ENCODE assay signal across 8 cellular contexts in the genomic region with DNA sequence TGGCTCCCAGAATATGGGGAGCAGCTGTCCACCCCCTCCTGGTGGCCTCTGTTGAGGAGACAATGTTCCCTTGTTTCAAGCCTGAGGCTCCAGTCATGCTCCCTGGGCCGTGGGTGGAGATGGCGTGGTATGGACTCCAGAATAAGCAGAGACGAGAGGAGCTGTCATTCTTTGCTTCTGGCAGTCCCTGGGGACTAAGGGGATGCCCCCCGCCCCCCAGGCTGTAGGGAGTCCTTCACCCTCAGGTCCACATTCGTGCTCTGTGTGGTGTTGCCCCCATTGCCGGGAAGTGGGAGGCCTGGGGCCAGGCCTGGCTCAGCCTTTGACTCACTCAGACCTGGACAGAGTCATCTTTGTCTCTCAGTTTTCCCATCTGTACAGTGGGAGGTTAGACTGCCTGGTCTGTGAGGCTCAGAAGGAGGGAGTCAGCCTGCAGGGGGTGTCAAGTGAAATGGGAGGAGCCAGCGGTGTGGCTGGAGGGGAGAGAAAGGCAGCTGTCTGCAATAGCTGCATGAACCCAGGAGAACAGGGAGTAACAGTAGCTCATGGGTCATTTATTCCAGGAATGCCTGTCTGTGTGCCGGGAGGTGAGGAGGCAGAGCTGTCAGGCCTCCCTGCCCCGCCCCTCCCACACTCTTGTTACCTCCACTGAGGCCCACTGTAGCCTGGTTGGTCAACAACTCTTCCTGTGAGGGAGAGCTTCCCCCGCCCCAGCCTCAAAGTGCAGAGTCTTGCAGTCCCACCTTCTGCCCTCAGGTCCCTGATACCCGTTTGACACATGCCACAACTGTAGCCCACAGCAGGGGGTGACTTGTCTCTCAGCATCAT. TPM values are rescaled to one million over a fixed set of nuclear protein-coding genes. Genes with fewer than 3 reads are reported as not detected.
A peak's percentile ranks its signal among the peaks of the same experiment; 100 is the strongest.
DNase-seq lines count a peak whose midpoint lies in the region; ATAC-seq and TF ChIP-seq lines count a peak whose summit lies in the region.

No MANE protein-coding gene starts in this region.

- DNase-seq in activated CD4-positive, alpha-beta T cell treated with anti-CD3 and anti-CD28 coated beads, Interleukin-2, amount 10 ng/mL, durations not matched to agents 7 days and 5 days = no peak
- no peak for DNase-seq in activated CD4-positive, alpha-beta T cell treated with anti-CD3 and anti-CD28 coated beads, Interleukin-2, amount 50 U/mL, for 4 hours
- peak in 1 of 2 donors; percentile 84 for DNase-seq in ascending aorta (ENCODE audit: low spot score in 2 of 2)
- peak; percentile 85 for DNase-seq in kidney epithelial cell (ENCODE audit: low read depth)
- DNase-seq in thyroid gland = peak; percentile 84 to 88
- no peak for DNase-seq in stimulated activated CD4-positive, alpha-beta T cell treated with anti-CD3 and anti-CD28 coated beads, Interleukin-4, amount 100 ng/mL, for 4 hours
- no peak for DNase-seq in erythroblast (lab: John Stamatoyannopoulos, UW)

- H3K27me3 Mint-ChIP-seq in activated CD4-positive, alpha-beta T cell treated with anti-CD3 and anti-CD28 coated beads, Interleukin-2, amount 10 ng/mL, durations not matched to agents 7 days and 5 days = peaks cover 18% of the 10 kb centered on the region

- POLR2A ChIA-PET in activated CD4-positive, alpha-beta T cell treated with anti-CD3 and anti-CD28 coated beads, Interleukin-2, amount 10 ng/mL, durations not matched to agents 7 days and 5 days (lab: Charles Lee) = no interaction called here

- no peaks in the 10 kb centered on the region for H3K9me3 Mint-ChIP-seq in activated CD4-positive, alpha-beta T cell treated with anti-CD3 and anti-CD28 coated beads, Interleukin-2, amount 10 ng/mL, durations not matched to agents 7 days and 5 days

- intact Hi-C loops in ascending aorta (cut with DNase I) (no loop called here), thyroid gland (cut with DNase I) (no loop called here)

- H3K27me3 ChIP-seq in ascending aorta = no peaks in the 10 kb centered on the region
- no peaks in the 10 kb centered on the region for H3K27me3 ChIP-seq in kidney epithelial cell (ENCODE audit: control insufficient read depth, insufficient read depth, low read length)
- no peaks in the 10 kb centered on the region for H3K27me3 ChIP-seq in thyroid gland

- no peak overlapping the region for H3K4me3 Mint-ChIP-seq in activated CD4-positive, alpha-beta T cell treated with anti-CD3 and anti-CD28 coated beads, Interleukin-2, amount 10 ng/mL, durations not matched to agents 7 days and 5 days

- TF ChIP-seq CTCF in ascending aorta (IDR thresholded peaks at IDR 0.05) (no peak), kidney epithelial cell (IDR thresholded peaks at IDR 0.05; ENCODE audit: insufficient read depth, low read length, poor library complexity, severe bottlenecking) (peak; percentile 12), thyroid gland (IDR thresholded peaks at IDR 0.05) (no peak)

- peak overlapping the region; percentile 25 for H3K27ac Mint-ChIP-seq in activated CD4-positive, alpha-beta T cell treated with anti-CD3 and anti-CD28 coated beads, Interleukin-2, amount 10 ng/mL, durations not matched to agents 7 days and 5 days

- 59 to 61% methylated on average over 10 of the region's 11 CpGs for WGBS in thyroid gland, 2 donors

- H3K27ac ChIP-seq in ascending aorta = peak overlapping the region; percentile 94 to 96
- peak overlapping the region; percentile 97 to 99 (median 98) for H3K27ac ChIP-seq in thyroid gland

- CTCF ChIA-PET in activated CD4-positive, alpha-beta T cell treated with anti-CD3 and anti-CD28 coated beads, Interleukin-2, amount 10 ng/mL, durations not matched to agents 7 days and 5 days (lab: Charles Lee) = interaction anchor here (0.6 to 2.4 kb wide), 5 partner anchors 9 to 1107 kb away, joined by 3 to 11 read pairs (median 3); no protein-coding TSS in a partner anchor

- TF ChIP-seq POLR2A in thyroid gland (IDR thresholded peaks at IDR 0.05) (peak in 1 of 2 donors; percentile 28), erythroblast (IDR thresholded peaks at IDR 0.05; ENCODE audit: low read length) (no peak)

- peak overlapping the region; percentile 71 to 75 for H3K4me3 ChIP-seq in ascending aorta
- no peak overlapping the region for H3K4me3 ChIP-seq in kidney epithelial cell (ENCODE audit: low read depth, low read length)
- peak overlapping the region in 1 of 3 donors; percentile 7 for H3K4me3 ChIP-seq in thyroid gland (replicated peaks in 1 of 3)

- H3K36me3 ChIP-seq in ascending aorta (peaks cover 0 to 14% of the 10 kb centered on the region in 2 donors), kidney epithelial cell (ENCODE audit: control insufficient read depth, insufficient read depth, low read length) (no peaks in the 10 kb centered on the region), thyroid gland (no peaks in the 10 kb centered on the region)

- H3K9me3 ChIP-seq in ascending aorta (no peaks in the 10 kb centered on the region), thyroid gland (no peaks in the 10 kb centered on the region)

- H3K36me3 Mint-ChIP-seq in activated CD4-positive, alpha-beta T cell treated with anti-CD3 and anti-CD28 coated beads, Interleukin-2, amount 10 ng/mL, durations not matched to agents 7 days and 5 days (ENCODE audit: low read depth) = no peaks in the 10 kb centered on the region

- ATAC-seq in GM18498 (IDR thresholded peaks at IDR 0.05; ENCODE audit: unreplicated experiment) = no peak

- H3K4me1 Mint-ChIP-seq in activated CD4-positive, alpha-beta T cell treated with anti-CD3 and anti-CD28 coated beads, Interleukin-2, amount 10 ng/mL, durations not matched to agents 7 days and 5 days = peaks cover 15% of the 10 kb centered on the region

- peaks cover 22 to 55% of the 10 kb centered on the region in 2 donors for H3K4me1 ChIP-seq in ascending aorta
- peaks cover 92 to 99% of the 10 kb centered on the region in 2 donors for H3K4me1 ChIP-seq in thyroid gland

RNA-seq across cellular contexts. Expression of gene ARHGEF17, which starts 6.3 kb away (rescaled TPM):
- not detected for total RNA-seq in activated CD4-positive, alpha-beta T cell treated with anti-CD3 and anti-CD28 coated beads, Interleukin-2, amount 10 ng/mL, durations not matched to agents 7 days and 5 days
- total RNA-seq in ascending aorta = 193 TPM
- total RNA-seq in kidney epithelial cell = 25.5 and 31.1 TPM in 2 replicates
- 100 to 1,000 TPM in 1 of 4 donors, 10 to 100 TPM in 3; 54.0 to 125 (median 61.4) TPM for total RNA-seq in thyroid gland

RNA-seq across cellular contexts. Expression of gene P2RY6, which starts 42.2 kb away (rescaled TPM):
- total RNA-seq in activated CD4-positive, alpha-beta T cell treated with anti-CD3 and anti-CD28 coated beads, Interleukin-2, amount 10 ng/mL, durations not matched to agents 7 days and 5 days = not detected
- 8.8 TPM for total RNA-seq in ascending aorta
- total RNA-seq in kidney epithelial cell = 4.5 and 6.1 TPM in 2 replicates
- total RNA-seq in thyroid gland = 1 to 10 TPM in 3 of 4 donors, under 1 TPM in 1; 0.93 to 4.0 (median 2.8) TPM

Comparison
In these comparisons a context has a peak if more than half of its experiments do, and no peak if none do; other contexts are left out.
1. DNase-seq: peak in kidney epithelial cell (single experiment) and thyroid gland (2 of 2); none in activated CD4-positive, alpha-beta T cell treated with anti-CD3 and anti-CD28 coated beads, Interleukin-2, amount 10 ng/mL, durations not matched to agents 7 days and 5 days (single experiment), activated CD4-positive, alpha-beta T cell treated with anti-CD3 and anti-CD28 coated beads, Interleukin-2, amount 50 U/mL, for 4 hours (0 of 2), stimulated activated CD4-positive, alpha-beta T cell treated with anti-CD3 and anti-CD28 coated beads, Interleukin-4, amount 100 ng/mL, for 4 hours (0 of 2) and erythroblast (0 of 2).
2. RNA of gene ARHGEF17, which starts 6.3 kb away (total RNA-seq): 193 TPM in ascending aorta (single experiment), 54.0 to 125 TPM in thyroid gland and 25.5 to 31.1 TPM in kidney epithelial cell; not detected in activated CD4-positive, alpha-beta T cell treated with anti-CD3 and anti-CD28 coated beads, Interleukin-2, amount 10 ng/mL, durations not matched to agents 7 days and 5 days; every median in the first group is over 10 times any median in the second.